Comparison of ENCODE assay signal across 14 cellular contexts in the genomic region with DNA sequence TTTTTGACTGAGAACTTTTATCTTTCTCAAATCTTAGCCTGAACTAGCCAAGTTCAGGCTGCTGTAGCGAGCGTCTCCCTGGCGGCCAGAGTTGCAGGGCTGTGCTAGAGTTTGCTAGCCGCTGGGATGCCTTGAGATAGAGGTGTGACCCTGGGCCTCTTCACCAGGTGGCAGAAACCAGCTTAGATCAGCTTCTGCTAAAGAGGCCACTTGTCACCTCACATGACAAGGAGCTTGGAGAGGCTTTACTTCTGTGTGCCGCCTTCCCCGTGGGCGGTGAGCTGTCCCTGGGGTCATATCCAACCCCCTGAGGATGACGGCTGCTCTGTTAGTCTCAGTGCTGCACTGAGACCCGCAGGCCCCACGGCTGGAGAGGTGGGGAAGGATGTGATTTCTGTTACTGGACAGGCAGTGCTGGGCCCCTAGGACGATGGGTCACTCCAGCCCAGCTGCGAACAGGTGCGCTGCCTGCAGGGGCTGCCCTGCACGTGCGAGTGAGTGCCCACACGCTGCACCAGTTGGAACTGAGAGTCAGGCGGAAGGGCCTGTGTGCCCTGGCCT.
DNase-seq lines count a peak whose midpoint lies in the region; ATAC-seq and TF ChIP-seq lines count a peak whose summit lies in the region.
"Had no signal": no experiment of that assay in that cellular context is flagged by ENCODE, and none has a peak within 500 bp of the region (broad histone marks: within the 10 kb centered on the region; RNA-seq: fewer than 3 reads in every experiment).

No MANE protein-coding gene starts in this region.

- no TSS peak for BruUV-seq in IMR-90 (replicated peaks; lab: Mats Ljungman, UMichigan)

- H3K27me3 ChIP-seq in DOHH2 (ENCODE audit: control insufficient read depth, low read length) (no peaks in the 10 kb centered on the region), IMR-90 (ENCODE audit: control insufficient read depth, insufficient read depth, low read length) (no peaks in the 10 kb centered on the region), WERI-Rb-1 (ENCODE audit: insufficient read depth, low read depth, severe bottlenecking) (no peaks in the 10 kb centered on the region), osteoblast (ENCODE audit: insufficient read depth, low read length) (no peaks in the 10 kb centered on the region)
- H3K27me3 ChIP-seq: ascending aorta had no signal

- dilution Hi-C loops in IMR-90 (cut with HindIII; ENCODE audit: low sequenced_read_pairs, unreplicated experiment), result no loop called here

- H3K14ac ChIP-seq in IMR-90 (replicated peaks; ENCODE audit: low read depth, low read length), result no peak overlapping the region

- peaks cover 70% of the 10 kb centered on the region for H3K4me1 ChIP-seq in DOHH2 (ENCODE audit: control insufficient read depth, low read length)
- H3K4me1 ChIP-seq in IMR-90 (ENCODE audit: control insufficient read depth, insufficient read depth, low read length), result peaks cover 16% of the 10 kb centered on the region
- peaks cover 17% of the 10 kb centered on the region for H3K4me1 ChIP-seq in osteoblast (ENCODE audit: insufficient read depth, low read length)

- ATAC-seq in IMR-90 (ENCODE audit: low read depth), result no peak
- ATAC-seq in HG02970 (IDR thresholded peaks at IDR 0.05; ENCODE audit: low FRiP score, unreplicated experiment), result no peak
- ATAC-seq: activated T-cell treated with anti-CD3 and anti-CD28 coated beads, Interleukin-2, amount 50 U/mL, for 72 hours had no signal

- no peak for TF ChIP-seq RAD21 in IMR-90 (IDR thresholded peaks at IDR 0.05; ENCODE audit: low read length)

- H2AK9ac ChIP-seq in IMR-90 (replicated peaks; ENCODE audit: low read depth, low read length, poor library complexity), result peak overlapping the region; percentile 47

- TF ChIP-seq POLR2A in IMR-90 (IDR thresholded peaks at IDR 0.05; ENCODE audit: low read depth, low read length), result no peak

- no peak overlapping the region for H3K23ac ChIP-seq in IMR-90 (ENCODE audit: low read depth, low read length)

- POLR2A ChIA-PET in IMR-90 (lab: Charles Lee; ENCODE audit: unreplicated experiment), result no interaction called here

- H3K56ac ChIP-seq in IMR-90 (ENCODE audit: extremely low read depth, insufficient read depth, low read length), result no peak overlapping the region

- H3K79me2 ChIP-seq in DOHH2 (ENCODE audit: control insufficient read depth, low read length), result peaks cover 99% of the 10 kb centered on the region
- peaks cover 84% of the 10 kb centered on the region for H3K79me2 ChIP-seq in osteoblast (ENCODE audit: insufficient read depth, low read length)

- H3K9me3 ChIP-seq in DOHH2 (ENCODE audit: control insufficient read depth, insufficient read depth, low read length) (no peaks in the 10 kb centered on the region), IMR-90 (ENCODE audit: control insufficient read depth, insufficient read depth, low read length) (no peaks in the 10 kb centered on the region), WERI-Rb-1 (ENCODE audit: severe bottlenecking) (no peaks in the 10 kb centered on the region), osteoblast (ENCODE audit: low read depth, low read length) (no peaks in the 10 kb centered on the region)
- H3K9me3 ChIP-seq: ascending aorta had no signal

- H3K27ac ChIP-seq in DOHH2 (ENCODE audit: low read depth, low read length), result peak overlapping the region; percentile 84
- H3K27ac ChIP-seq in IMR-90 (ENCODE audit: insufficient read depth, low read length), result no peak overlapping the region
- peak overlapping the region; percentile 62 for H3K27ac ChIP-seq in WERI-Rb-1
- H3K27ac ChIP-seq in osteoblast (ENCODE audit: low read depth, low read length), result no peak overlapping the region
- H3K27ac ChIP-seq: ascending aorta had no signal

- no peak overlapping the region for H3K4ac ChIP-seq in IMR-90 (ENCODE audit: low read depth, low read length)

- no peak overlapping the region for H2BK20ac ChIP-seq in IMR-90 (ENCODE audit: low read depth, low read length)

- H3K9ac ChIP-seq in IMR-90 (ENCODE audit: low read depth, low read length), result no peak overlapping the region

- peaks cover 10% of the 10 kb centered on the region; the same call in 1 of the 2 replicates for H4K20me1 ChIP-seq in DOHH2 (ENCODE audit: control insufficient read depth, insufficient read depth, low read depth, low read length)
- peaks cover 74% of the 10 kb centered on the region for H4K20me1 ChIP-seq in IMR-90 (ENCODE audit: insufficient read depth, low read length)
- H4K20me1 ChIP-seq in osteoblast (ENCODE audit: insufficient read depth, low read length), result peaks cover 65% of the 10 kb centered on the region

- no peak overlapping the region for H4K5ac ChIP-seq in IMR-90 (ENCODE audit: low read depth, low read length)

- H3K4me3 ChIP-seq in DOHH2 (ENCODE audit: low read length) (0 out of 2 replicates have a peak overlapping the region, but pooled peaks have one; percentile 12), IMR-90 (ENCODE audit: insufficient read depth, low read depth, low read length) (no peak overlapping the region), WERI-Rb-1 (ENCODE audit: low read depth, low read length) (no peak overlapping the region), osteoblast (ENCODE audit: insufficient read depth, low read length) (no peak overlapping the region)
- H3K4me3 ChIP-seq: ascending aorta, smooth muscle cell had no signal

- peaks cover 19% of the 10 kb centered on the region; the same call in 1 of the 2 replicates for H3K9me1 ChIP-seq in IMR-90 (ENCODE audit: insufficient read depth, low read length)

- no peak overlapping the region for H2BK15ac ChIP-seq in IMR-90 (ENCODE audit: low read depth, low read length)

- WGBS in IMR-90 (ENCODE audit: extremely low coverage in 2 of 2, insufficient read length in 1 of 2), 2 experiments, result 63% methylated on average over 5 of the region's 17 CpGs; no CpG with 5 or more reads in 1 of the 2 experiments

- no peak overlapping the region for H4K91ac ChIP-seq in IMR-90 (ENCODE audit: insufficient read depth, low read depth, low read length)

- in situ Hi-C loops in IMR-90 (cut with MboI; ENCODE audit: low sequenced_read_pairs), result no loop called here

- CTCF ChIA-PET in IMR-90 (lab: Yijun Ruan, JAX), result no interaction called here

- H3K4me2 ChIP-seq in DOHH2 (ENCODE audit: low read length) (peak overlapping the region; percentile 69), IMR-90 (ENCODE audit: low read depth, low read length) (no peak overlapping the region), osteoblast (ENCODE audit: insufficient read depth, low read length) (no peak overlapping the region)
- H3K4me2 ChIP-seq: smooth muscle cell had no signal

- no peak overlapping the region for H2BK5ac ChIP-seq in IMR-90 (ENCODE audit: low read depth, low read length, poor library complexity, severe bottlenecking)

- no peak for TF ChIP-seq CTCF in DOHH2 (IDR thresholded peaks at IDR 0.05; ENCODE audit: low read depth, low read length, poor library complexity, severe bottlenecking)
- no peak for TF ChIP-seq CTCF in IMR-90 (conservative IDR thresholded peaks at IDR 0.05; ENCODE audit: low read depth, low read length)
- TF ChIP-seq CTCF in WERI-Rb-1 (IDR thresholded peaks at IDR 0.05; ENCODE audit: low read depth, low read length), result peak; percentile 31; the same call in 1 of the 2 replicates
- TF ChIP-seq CTCF in osteoblast (IDR thresholded peaks at IDR 0.05; ENCODE audit: extremely low read depth, low read depth, low read length), result no peak

- H2AFZ ChIP-seq in IMR-90 (replicated peaks; ENCODE audit: low read length, poor library complexity), result no peak overlapping the region
- H2AFZ ChIP-seq in osteoblast (ENCODE audit: low read length), result no peak overlapping the region

- no peak for DNase-seq in IMR-90
- peak; percentile 86 for DNase-seq in WERI-Rb-1
- DNase-seq in osteoblast (ENCODE audit: insufficient read length, low spot score, missing footprints), result peak; percentile 57
- DNase-seq in stimulated activated CD4-positive, alpha-beta T cell treated with anti-CD3 and anti-CD28 coated beads, Interleukin-15, amount 100 ng/mL, for 24 hours, result no peak
- DNase-seq in kidney glomerular epithelial cell (lab: John Stamatoyannopoulos, UW), result no peak
- DNase-seq: activated CD4-positive, alpha-beta T cell treated with anti-CD3 and anti-CD28 coated beads for 1 hour; activated T-cell treated with anti-CD3 and anti-CD28 coated beads, Interleukin-2, amount 50 U/mL, for 72 hours; CD4-positive, alpha-beta memory T cell; hippocampal formation; NCI-H1694 had no signal

- intact Hi-C loops in IMR-90 (cut with micrococcal nuclease), result no loop called here

- H3K36me3 ChIP-seq in DOHH2 (ENCODE audit: control insufficient read depth, low read length) (peaks cover 61% of the 10 kb centered on the region), IMR-90 (ENCODE audit: control insufficient read depth, insufficient read depth, low read length) (peaks cover 2% of the 10 kb centered on the region; the same call in 1 of the 2 replicates), WERI-Rb-1 (peaks cover 3% of the 10 kb centered on the region; the same call in 1 of the 2 replicates), osteoblast (ENCODE audit: insufficient read depth, low read length) (peaks cover 4% of the 10 kb centered on the region)

- H3F3A ChIP-seq in DOHH2 (ENCODE audit: control insufficient read depth, insufficient read depth), result peaks cover 15% of the 10 kb centered on the region

- H2AK5ac ChIP-seq in IMR-90 (ENCODE audit: low read depth, low read length), result no peak overlapping the region

- H4K8ac ChIP-seq in IMR-90 (ENCODE audit: low read depth in 2 of 2, low read length in 2 of 2), result no peak overlapping the region

- H3K18ac ChIP-seq in IMR-90 (ENCODE audit: low read depth, low read length), result no peak overlapping the region

- H3K79me1 ChIP-seq in IMR-90 (ENCODE audit: low read depth in 1 of 2, low read length in 2 of 2), result peaks cover 38 to 81% of the 10 kb centered on the region in 2 experiments

- no peaks in the 10 kb centered on the region for H3K9me2 ChIP-seq in DOHH2 (replicated peaks; ENCODE audit: control insufficient read depth, low read length)

- no peak overlapping the region; the same call in 1 of the 2 replicates for H2BK120ac ChIP-seq in IMR-90 (ENCODE audit: low read depth, low read length)

TF ChIP-seq in IMR-90, 13 proteins besides CTCF, POLR2A, EP300 and RAD21:
- TF ChIP-seq FOS (IDR thresholded peaks at IDR 0.05; ENCODE audit: low read depth, low read length) (no peak), SMC3 (IDR thresholded peaks at IDR 0.05; ENCODE audit: low read depth, low read length) (no peak), RFX5 (IDR thresholded peaks at IDR 0.05; ENCODE audit: low read depth, low read length) (no peak), CHD1 (IDR thresholded peaks at IDR 0.05; ENCODE audit: low read depth, low read length) (no peak), RCOR1 (IDR thresholded peaks at IDR 0.05; ENCODE audit: insufficient replicate concordance, low read length) (no peak)

Comparison
In these comparisons a context has a peak if more than half of its experiments do, and no peak if none do; other contexts are left out.
1. H3K27ac ChIP-seq: peak in DOHH2 (single experiment) and WERI-Rb-1 (single experiment); none in IMR-90 (single experiment) and osteoblast (single experiment).
2. DNase-seq: peak in WERI-Rb-1 (single experiment) and osteoblast (single experiment); none in IMR-90 (single experiment), stimulated activated CD4-positive, alpha-beta T cell treated with anti-CD3 and anti-CD28 coated beads, Interleukin-15, amount 100 ng/mL, for 24 hours (single experiment) and kidney glomerular epithelial cell (single experiment).